ENCODE assay signal across 8 cellular contexts in the genomic region with DNA sequence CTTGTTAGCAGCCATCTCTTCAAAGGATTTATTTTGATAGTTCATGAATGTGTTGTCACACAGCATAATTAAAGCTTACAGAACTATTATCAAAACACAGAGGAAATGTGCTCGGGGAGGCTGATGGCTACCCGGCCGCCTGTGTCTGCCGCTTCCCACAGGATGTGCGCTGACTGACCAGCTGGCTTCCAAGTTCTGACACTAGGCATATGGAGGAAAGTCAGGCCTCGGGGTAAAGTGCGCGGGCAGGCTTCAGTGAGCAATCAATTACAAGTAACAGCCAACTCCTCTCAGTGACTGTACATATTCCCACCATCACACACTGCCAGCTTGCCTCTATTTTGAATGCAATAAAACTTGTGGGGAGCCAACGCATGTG.
A peak's percentile ranks its signal among the peaks of the same experiment; 100 is the strongest.
DNase-seq lines count a peak whose midpoint lies in the region; ATAC-seq lines count a peak whose summit lies in the region.

No MANE protein-coding gene starts in this region.

- ATAC-seq in GM18909 (IDR thresholded peaks at IDR 0.05; ENCODE audit: poor library complexity, unreplicated experiment) = no peak
- ATAC-seq in HG03196 (IDR thresholded peaks at IDR 0.05; ENCODE audit: unreplicated experiment) = no peak
- no peak for ATAC-seq in T-helper 17 cell

- H3K27ac Mint-ChIP-seq in T-helper 17 cell = no peak overlapping the region

- peaks cover under 1% of the 10 kb centered on the region for H3K36me3 Mint-ChIP-seq in T-helper 17 cell (ENCODE audit: low read depth)

- no peak overlapping the region for H3K56ac ChIP-seq in mesendoderm (ENCODE audit: low read length)

- no peak overlapping the region for H2BK120ac ChIP-seq in mesendoderm (ENCODE audit: low read depth, low read length)

- peaks cover 39% of the 10 kb centered on the region for H3K4me1 ChIP-seq in ACC112 (ENCODE audit: control insufficient read depth, insufficient read depth, low read length, unreplicated experiment)
- no peaks in the 10 kb centered on the region for H3K4me1 ChIP-seq in endocrine pancreas (ENCODE audit: control insufficient read depth, insufficient read depth, low read length)
- H3K4me1 ChIP-seq in mesendoderm (ENCODE audit: control insufficient read depth, low read depth, low read length) = no peaks in the 10 kb centered on the region

- no peak overlapping the region for H4K8ac ChIP-seq in mesendoderm (ENCODE audit: low read depth, low read length)

- H3K9me3 ChIP-seq in endocrine pancreas (ENCODE audit: control insufficient read depth, low read length) = no peaks in the 10 kb centered on the region
- H3K9me3 ChIP-seq in T-helper 17 cell (ENCODE audit: control insufficient read depth, low read length, poor library complexity, severe bottlenecking) = no peaks in the 10 kb centered on the region

- H3K9ac ChIP-seq in endocrine pancreas (ENCODE audit: control insufficient read depth, insufficient read depth, low read length) (no peak overlapping the region), mesendoderm (ENCODE audit: low read length) (no peak overlapping the region)

- peak overlapping the region; percentile 19 for H2AFZ ChIP-seq in ACC112 (ENCODE audit: low read length, unreplicated experiment)

- H3K79me1 ChIP-seq in mesendoderm (ENCODE audit: low read length) = no peaks in the 10 kb centered on the region

- peak overlapping the region; percentile 97 for H3K23ac ChIP-seq in mesendoderm (ENCODE audit: low read length)

- no peak overlapping the region for H3K4ac ChIP-seq in mesendoderm (ENCODE audit: low read depth, low read length)

- no peaks in the 10 kb centered on the region for H3K4me1 Mint-ChIP-seq in T-helper 17 cell

- H3K4me3 Mint-ChIP-seq in T-helper 17 cell = no peak overlapping the region

- H3K27ac ChIP-seq in ACC112 (ENCODE audit: low read depth, low read length) (peak overlapping the region; percentile 79), mesendoderm (ENCODE audit: low read depth, low read length) (no peak overlapping the region)

- no peak overlapping the region for H2BK5ac ChIP-seq in mesendoderm (ENCODE audit: low read length)

- H3K36me3 ChIP-seq in ACC112 (ENCODE audit: insufficient read depth, low read length) (no peaks in the 10 kb centered on the region), endocrine pancreas (ENCODE audit: control insufficient read depth, insufficient read depth, low read length) (no peaks in the 10 kb centered on the region), mesendoderm (ENCODE audit: control insufficient read depth, insufficient read depth, low read length) (no peaks in the 10 kb centered on the region)

- WGBS in mesendoderm (ENCODE audit: extremely low coverage, insufficient coverage, low lambda C conversion rate) = no CpG with 5 or more reads among the region's 9 CpGs

- peak overlapping the region; percentile 52 for H3K4me3 ChIP-seq in ACC112 (ENCODE audit: low read depth, low read length)
- H3K4me3 ChIP-seq in endocrine pancreas (ENCODE audit: control insufficient read depth, insufficient read depth, low read length) = peak overlapping the region; percentile 15
- H3K4me3 ChIP-seq in mesendoderm (ENCODE audit: low read length) = no peak overlapping the region

- H3K18ac ChIP-seq in mesendoderm (ENCODE audit: low read length) = no peak overlapping the region

- H3K79me2 ChIP-seq in ACC112 (ENCODE audit: control insufficient read depth, insufficient read depth, low read length, unreplicated experiment) (peaks cover 21% of the 10 kb centered on the region), mesendoderm (ENCODE audit: control insufficient read depth, insufficient read depth, low read length) (no peaks in the 10 kb centered on the region)

- no peak overlapping the region for H2AK5ac ChIP-seq in mesendoderm (ENCODE audit: low read length)

- peaks cover 28% of the 10 kb centered on the region for H3K27me3 Mint-ChIP-seq in T-helper 17 cell

- H4K5ac ChIP-seq in mesendoderm (ENCODE audit: low read length) = no peak overlapping the region

- no peak overlapping the region for H2BK15ac ChIP-seq in mesendoderm (replicated peaks; ENCODE audit: low read depth)

- H3K4me2 ChIP-seq in mesendoderm (ENCODE audit: low read length) = no peak overlapping the region

- no peaks in the 10 kb centered on the region for H3K27me3 ChIP-seq in ACC112 (ENCODE audit: insufficient read depth, low read length)
- peaks cover 2% of the 10 kb centered on the region for H3K27me3 ChIP-seq in endocrine pancreas (ENCODE audit: control insufficient read depth, insufficient read depth, low read length)
- no peaks in the 10 kb centered on the region for H3K27me3 ChIP-seq in mesendoderm (ENCODE audit: insufficient read depth, low read length, poor library complexity)

- DNase-seq in MV-4-11 (lab: John Stamatoyannopoulos, UW) (peak; percentile 27), mesendoderm (no peak), HuH-7 (ENCODE audit: low spot score) (no peak), T-helper 17 cell (no peak)
